8 cellular contexts compared by ENCODE assay signal in the genomic region with DNA sequence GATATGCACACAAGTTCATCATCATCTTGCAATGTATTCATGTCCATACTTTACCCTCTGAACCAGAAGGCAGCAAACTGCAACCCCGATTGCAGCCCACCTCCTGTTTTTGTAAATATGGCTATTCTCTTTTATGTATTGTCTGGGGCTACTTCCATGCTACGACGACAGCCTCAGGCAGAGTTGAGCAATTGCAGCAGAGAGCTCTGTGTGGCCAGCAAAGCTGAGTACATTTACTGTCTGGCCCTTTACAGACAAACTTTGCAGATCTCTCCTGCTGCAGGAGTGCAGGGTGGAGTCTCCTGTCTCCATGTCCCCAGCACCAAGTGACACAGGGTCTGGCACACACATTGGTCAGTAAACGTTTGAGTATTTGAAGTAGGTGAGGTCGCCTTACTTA. TPM values are rescaled to one million over a fixed set of nuclear protein-coding genes. Genes with fewer than 3 reads are reported as not detected.
A peak's percentile ranks its signal among the peaks of the same experiment; 100 is the strongest.
DNase-seq lines count a peak whose midpoint lies in the region; ATAC-seq and TF ChIP-seq lines count a peak whose summit lies in the region.

No MANE protein-coding gene starts in this region.

- no peak for ATAC-seq in GM21717 (IDR thresholded peaks at IDR 0.05; ENCODE audit: unreplicated experiment)

- no peaks in the 10 kb centered on the region for H3K9me3 ChIP-seq in spleen

- peak overlapping the region; percentile 44 for H3K27ac ChIP-seq in substantia nigra (ENCODE audit: low read depth, low read length, poor library complexity, severe bottlenecking)
- H3K27ac ChIP-seq in spleen = peak overlapping the region in 2 of 8 donors; percentile 13 to 22

- no peaks in the 10 kb centered on the region for H3K27me3 ChIP-seq in spleen (replicated peaks in 1 of 7)

- TF ChIP-seq POLR2A in spleen (IDR thresholded peaks at IDR 0.05) = no peak

- H3K27ac Mint-ChIP-seq in activated T-cell treated with anti-CD3 and anti-CD28 coated beads, Interleukin-2, amount 50 U/mL, for 24 hours = peak overlapping the region; percentile 93

- intact Hi-C loops in spleen (cut with DNase I; ENCODE audit: low total_unique reads) = no loop called here

- H3K9me3 Mint-ChIP-seq in activated T-cell treated with anti-CD3 and anti-CD28 coated beads, Interleukin-2, amount 50 U/mL, for 24 hours = no peaks in the 10 kb centered on the region

- H3K4me1 Mint-ChIP-seq in activated T-cell treated with anti-CD3 and anti-CD28 coated beads, Interleukin-2, amount 50 U/mL, for 24 hours (ENCODE audit: low read depth) = peaks cover 85% of the 10 kb centered on the region

- no peak for DNase-seq in activated T-cell treated with anti-CD3 and anti-CD28 coated beads, Interleukin-2, amount 50 U/mL, for 24 hours
- no peak for DNase-seq in activated T-cell treated with anti-CD3 and anti-CD28 coated beads for 4 hours
- peak; percentile 58 for DNase-seq in amniotic epithelial cell (ENCODE audit: low read depth)
- DNase-seq in iris pigment epithelial cell (ENCODE audit: low read depth) = peak; percentile 79
- peak in 6 of 49 donors; percentile 13 to 31 (median 24) for DNase-seq in substantia nigra (lab: John Stamatoyannopoulos, UW)
- DNase-seq in spleen = no peak
- DNase-seq in activated gamma-delta T cell treated with Interleukin-2 at 50 U/mL for 16 hours = no peak

- H3K4me3 ChIP-seq in spleen = no peak overlapping the region

- TF ChIP-seq CTCF in spleen (IDR thresholded peaks at IDR 0.05 in 8 of 11, conservative IDR thresholded peaks at IDR 0.05 in 3 of 11) = no peak

- H3K4me1 ChIP-seq in spleen = peaks cover 55 to 99% (median 81%) of the 10 kb centered on the region in 6 donors

- H3K36me3 Mint-ChIP-seq in activated T-cell treated with anti-CD3 and anti-CD28 coated beads, Interleukin-2, amount 50 U/mL, for 24 hours (ENCODE audit: low read depth) = peaks cover 63% of the 10 kb centered on the region

- 45 to 66% (median 57%) methylated on average over 5 of the region's 5 CpGs for WGBS in spleen, 5 donors

- no peak overlapping the region for H3K4me3 Mint-ChIP-seq in activated T-cell treated with anti-CD3 and anti-CD28 coated beads, Interleukin-2, amount 50 U/mL, for 24 hours

- no peaks in the 10 kb centered on the region for H3K27me3 Mint-ChIP-seq in activated T-cell treated with anti-CD3 and anti-CD28 coated beads, Interleukin-2, amount 50 U/mL, for 24 hours

- H3K36me3 ChIP-seq in spleen = peaks cover 0 to 32% (median 1%) of the 10 kb centered on the region in 6 donors

RNA-seq across cellular contexts. Expression of a gene that starts 27.0 kb away (rescaled TPM):
- 100 to 1,000 TPM; 136 to 235 (median 186) TPM for total RNA-seq in spleen
- 10 to 100 TPM; 23.3 to 63.1 (median 31.4) TPM for polyA plus RNA-seq in spleen

Comparison
In these comparisons a context has a peak if more than half of its experiments do, and no peak if none do; other contexts are left out.
1. DNase-seq: peak in amniotic epithelial cell (single experiment) and iris pigment epithelial cell (single experiment); none in activated T-cell treated with anti-CD3 and anti-CD28 coated beads, Interleukin-2, amount 50 U/mL, for 24 hours (single experiment), activated T-cell treated with anti-CD3 and anti-CD28 coated beads for 4 hours (single experiment), spleen (single experiment) and activated gamma-delta T cell treated with Interleukin-2 at 50 U/mL for 16 hours (single experiment).